In the genomic region with DNA sequence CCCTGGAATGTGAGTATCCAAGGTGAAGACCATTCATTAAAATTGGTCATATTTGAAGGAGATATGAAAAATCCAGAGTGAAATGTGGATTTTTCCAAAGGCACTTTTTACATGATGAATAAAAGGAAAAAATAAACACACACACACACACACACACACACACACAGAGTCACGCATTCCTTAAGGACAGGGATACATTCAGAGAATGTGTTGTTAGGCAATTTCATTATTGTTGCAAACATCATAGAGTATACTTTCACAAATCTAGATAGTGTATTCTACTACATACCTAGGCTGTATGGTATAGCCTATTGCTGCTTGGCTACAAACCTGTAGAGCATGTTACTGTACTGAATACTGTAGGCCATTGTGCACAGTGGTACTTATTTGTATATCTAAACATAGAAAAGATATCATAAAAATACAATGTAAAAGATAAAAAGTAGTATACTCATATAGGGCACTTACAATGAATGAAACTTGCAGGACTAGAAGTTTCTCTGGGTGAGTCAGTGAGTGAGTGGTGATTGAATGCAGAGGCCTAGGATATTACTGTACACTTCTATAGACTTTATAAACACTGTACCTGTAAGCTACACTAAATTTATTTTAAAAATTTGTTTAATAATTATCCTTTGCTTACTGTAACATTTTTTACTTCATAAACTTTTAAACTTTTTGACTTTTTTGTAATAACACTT, we compare ENCODE assay signal across 16 cellular contexts.
DNase-seq lines count a peak whose midpoint lies in the region; ATAC-seq and TF ChIP-seq lines count a peak whose summit lies in the region.
"Had no signal": no experiment of that assay in that cellular context is flagged by ENCODE, and none has a peak within 500 bp of the region (broad histone marks: within the 10 kb centered on the region; RNA-seq: fewer than 3 reads in every experiment).

No MANE protein-coding gene starts in this region.

- no peaks in the 10 kb centered on the region for H3K27me3 Mint-ChIP-seq in activated CD4-positive, alpha-beta T cell treated with anti-CD3 and anti-CD28 coated beads for 36 hours
- H3K27me3 Mint-ChIP-seq in activated T-helper 17 cell treated with anti-CD3 and anti-CD28 coated beads, Interleukin-2, amount 50 U/mL, for 72 hours = no peaks in the 10 kb centered on the region

- H4K20me1 ChIP-seq in smooth muscle cell (ENCODE audit: low read depth) = no peaks in the 10 kb centered on the region

- no peak overlapping the region for H3K4me3 ChIP-seq in smooth muscle cell
- H3K4me3 ChIP-seq: K562 had no signal

- no peak overlapping the region for H3K4me2 ChIP-seq in smooth muscle cell

- peaks cover 16% of the 10 kb centered on the region for H3F3A ChIP-seq in smooth muscle cell (ENCODE audit: low read depth)

- H3K9me3 Mint-ChIP-seq in activated CD4-positive, alpha-beta T cell treated with anti-CD3 and anti-CD28 coated beads for 36 hours (ENCODE audit: low read depth) = peaks cover 4% of the 10 kb centered on the region
- no peaks in the 10 kb centered on the region for H3K9me3 Mint-ChIP-seq in activated T-helper 17 cell treated with anti-CD3 and anti-CD28 coated beads, Interleukin-2, amount 50 U/mL, for 72 hours

- no peak for DNase-seq in activated CD4-positive, alpha-beta T cell treated with anti-CD3 and anti-CD28 coated beads for 36 hours
- DNase-seq in activated CD4-positive, alpha-beta T cell treated with anti-CD3 and anti-CD28 coated beads for 48 hours = no peak
- DNase-seq in fibroblast of peridontal ligament (ENCODE audit: extremely low read depth) (peak; percentile 38), smooth muscle cell (lab: John Stamatoyannopoulos, UW; ENCODE audit: unreplicated experiment) (no peak), NCI-H2029 (lab: John Stamatoyannopoulos, UW) (no peak), DMS53 (lab: John Stamatoyannopoulos, UW) (no peak)
- DNase-seq: C1 segment of cervical spinal cord, DMS153, GDM1, NCI-H1694, NCI-H345 had no signal

- no peak overlapping the region for H2AFZ ChIP-seq in smooth muscle cell (ENCODE audit: low read depth)

- H3K79me2 ChIP-seq in smooth muscle cell (ENCODE audit: low read depth) = no peaks in the 10 kb centered on the region

- POLR2A ChIA-PET in activated CD4-positive, alpha-beta T cell treated with anti-CD3 and anti-CD28 coated beads for 36 hours (lab: Charles Lee) = no interaction called here

- whole genome bisulfite sequencing in smooth muscle cell (ENCODE audit: low lambda C conversion rate) = 74% methylated on average over 1 of the region's 1 CpG

- CTCF ChIA-PET in activated CD4-positive, alpha-beta T cell treated with anti-CD3 and anti-CD28 coated beads for 36 hours (lab: Charles Lee) = no interaction called here

- H3K27ac ChIP-seq in smooth muscle cell (ENCODE audit: low read depth) = peak overlapping the region; percentile 53
- H3K27ac ChIP-seq: 22Rv1, HL-60 had no signal

- H3K4me1 Mint-ChIP-seq in activated CD4-positive, alpha-beta T cell treated with anti-CD3 and anti-CD28 coated beads for 36 hours = peaks cover 9% of the 10 kb centered on the region
- no peaks in the 10 kb centered on the region for H3K4me1 Mint-ChIP-seq in activated T-helper 17 cell treated with anti-CD3 and anti-CD28 coated beads, Interleukin-2, amount 50 U/mL, for 72 hours

- no peaks in the 10 kb centered on the region for H3K9me3 ChIP-seq in smooth muscle cell (replicated peaks; ENCODE audit: low read depth)

- H3K9ac ChIP-seq in smooth muscle cell (ENCODE audit: low read depth) = no peak overlapping the region

- ATAC-seq in activated CD4-positive, alpha-beta T cell treated with anti-CD3 and anti-CD28 coated beads for 36 hours = peak; percentile 53
- ATAC-seq in activated T-helper 17 cell treated with anti-CD3 and anti-CD28 coated beads, Interleukin-2, amount 50 U/mL, for 72 hours (replicated peaks) = peak; percentile 61
- ATAC-seq in HG03025 (IDR thresholded peaks at IDR 0.05; ENCODE audit: low FRiP score, unreplicated experiment) = no peak
- ATAC-seq: K562 had no signal

- no peak for TF ChIP-seq CTCF in smooth muscle cell (IDR thresholded peaks at IDR 0.05; ENCODE audit: borderline replicate concordance, insufficient read depth, poor library complexity, severe bottlenecking)

- H3K36me3 ChIP-seq in smooth muscle cell (ENCODE audit: low read depth) = no peaks in the 10 kb centered on the region

- peaks cover 5% of the 10 kb centered on the region for H3K4me1 ChIP-seq in smooth muscle cell (ENCODE audit: low read depth)

- intact Hi-C loops in activated CD4-positive, alpha-beta T cell treated with anti-CD3 and anti-CD28 coated beads for 36 hours (cut with DNase I, micrococcal nuclease) = no loop called here

- H3K27ac Mint-ChIP-seq in activated CD4-positive, alpha-beta T cell treated with anti-CD3 and anti-CD28 coated beads for 36 hours = no peak overlapping the region
- no peak overlapping the region for H3K27ac Mint-ChIP-seq in activated T-helper 17 cell treated with anti-CD3 and anti-CD28 coated beads, Interleukin-2, amount 50 U/mL, for 72 hours

- H3K36me3 Mint-ChIP-seq in activated CD4-positive, alpha-beta T cell treated with anti-CD3 and anti-CD28 coated beads for 36 hours (ENCODE audit: low read depth) = peaks cover 4% of the 10 kb centered on the region
- no peaks in the 10 kb centered on the region for H3K36me3 Mint-ChIP-seq in activated T-helper 17 cell treated with anti-CD3 and anti-CD28 coated beads, Interleukin-2, amount 50 U/mL, for 72 hours (ENCODE audit: low read depth)

- H3K27me3 ChIP-seq in smooth muscle cell (ENCODE audit: low read depth) = no peaks in the 10 kb centered on the region

- H3K4me3 Mint-ChIP-seq in activated CD4-positive, alpha-beta T cell treated with anti-CD3 and anti-CD28 coated beads for 36 hours = no peak overlapping the region
- H3K4me3 Mint-ChIP-seq in activated T-helper 17 cell treated with anti-CD3 and anti-CD28 coated beads, Interleukin-2, amount 50 U/mL, for 72 hours = no peak overlapping the region
